Comparison of ENCODE assay signal across 9 cellular contexts in genomic region chr17:77863814-77864161, GRCh38.
DNase-seq lines count a peak whose midpoint lies in the region; ATAC-seq and TF ChIP-seq lines count a peak whose summit lies in the region.
"Had no signal": no experiment of that assay in that cellular context is flagged by ENCODE, and none has a peak within 500 bp of the region (broad histone marks: within the 10 kb centered on the region; RNA-seq: fewer than 3 reads in every experiment).

No MANE protein-coding gene starts in this region.

- intact Hi-C loops in CD4-positive, alpha-beta memory T cell (cut with micrococcal nuclease): no loop called here

- no peaks in the 10 kb centered on the region for H4K20me1 ChIP-seq in neural progenitor cell (ENCODE audit: low read depth)

- no peak for TF ChIP-seq CTCF in neural progenitor cell (IDR thresholded peaks at IDR 0.05)

- peaks cover under 1% of the 10 kb centered on the region for H3K4me1 ChIP-seq in CD4-positive, alpha-beta memory T cell (ENCODE audit: insufficient read depth, low read length)
- peaks cover 5% of the 10 kb centered on the region for H3K4me1 ChIP-seq in neural progenitor cell

- no peaks in the 10 kb centered on the region for H3K9me3 ChIP-seq in CD4-positive, alpha-beta memory T cell (ENCODE audit: control insufficient read depth in 1 of 2, low read length in 2 of 2)
- no peaks in the 10 kb centered on the region for H3K9me3 ChIP-seq in neural progenitor cell (ENCODE audit: low read depth)

- no peak overlapping the region for H2AFZ ChIP-seq in neural progenitor cell (replicated peaks)

- no peak overlapping the region for H3K4me2 ChIP-seq in neural progenitor cell

- CTCF ChIA-PET in CD4-positive, alpha-beta memory T cell (lab: Charles Lee; ENCODE audit: partially characterized antibody): interaction anchor here (1.5 kb wide), 1 partner anchor 28 kb away, joined by 4 read pairs; no protein-coding TSS in a partner anchor

- no peak overlapping the region for H3K9ac ChIP-seq in neural progenitor cell

- peaks cover 0 to 2% (median 0%) of the 10 kb centered on the region in 8 donors for H3K9me3 Mint-ChIP-seq in CD4-positive, alpha-beta memory T cell
- no peaks in the 10 kb centered on the region for H3K9me3 Mint-ChIP-seq in effector memory CD8-positive, alpha-beta T cell
- no peaks in the 10 kb centered on the region for H3K9me3 Mint-ChIP-seq in neural progenitor cell

- no peaks in the 10 kb centered on the region for H3K27me3 Mint-ChIP-seq in CD4-positive, alpha-beta memory T cell
- H3K27me3 Mint-ChIP-seq in effector memory CD8-positive, alpha-beta T cell: no peaks in the 10 kb centered on the region
- peaks cover 17% of the 10 kb centered on the region for H3K27me3 Mint-ChIP-seq in neural progenitor cell (ENCODE audit: insufficient read depth, low read depth)

- H3K4me3 Mint-ChIP-seq in CD4-positive, alpha-beta memory T cell: no peak overlapping the region
- H3K4me3 Mint-ChIP-seq in effector memory CD8-positive, alpha-beta T cell: peak overlapping the region; percentile 38 to 43
- H3K4me3 Mint-ChIP-seq in neural progenitor cell: no peak overlapping the region

- no peaks in the 10 kb centered on the region for H3K36me3 ChIP-seq in CD4-positive, alpha-beta memory T cell (ENCODE audit: insufficient read depth, low read length)
- H3K36me3 ChIP-seq in neural progenitor cell: no peaks in the 10 kb centered on the region

- H3K79me2 ChIP-seq in neural progenitor cell (ENCODE audit: low read depth): no peaks in the 10 kb centered on the region

- peaks cover 4 to 28% (median 11%) of the 10 kb centered on the region in 4 donors for H3K4me1 Mint-ChIP-seq in CD4-positive, alpha-beta memory T cell
- H3K4me1 Mint-ChIP-seq in effector memory CD8-positive, alpha-beta T cell (ENCODE audit: low read depth in 2 of 2): peaks cover 12 to 18% of the 10 kb centered on the region in 2 donors
- H3K4me1 Mint-ChIP-seq in neural progenitor cell: peaks cover 20% of the 10 kb centered on the region

- peak; percentile 46 for ATAC-seq in effector memory CD8-positive, alpha-beta T cell (replicated peaks)
- no peak for ATAC-seq in HG03045 (IDR thresholded peaks at IDR 0.05; ENCODE audit: unreplicated experiment)
- ATAC-seq in stimulated activated naive CD8-positive, alpha-beta T cell treated with anti-CD3 and anti-CD28 coated beads, Interleukin-15, Interleukin-2, amounts not matched to agents 100 U/mL and 50 U/mL, for 24 hours: no peak
- ATAC-seq in HG03439 (IDR thresholded peaks at IDR 0.05; ENCODE audit: unreplicated experiment): no peak

- peak overlapping the region in 4 of 7 donors; percentile 25 to 71 (median 54) for H3K27ac Mint-ChIP-seq in CD4-positive, alpha-beta memory T cell
- H3K27ac Mint-ChIP-seq in effector memory CD8-positive, alpha-beta T cell: peak overlapping the region; percentile 56 to 69
- peak overlapping the region; percentile 67 for H3K27ac Mint-ChIP-seq in neural progenitor cell

- H3K27ac ChIP-seq in CD4-positive, alpha-beta memory T cell (ENCODE audit: low read depth, low read length): no peak overlapping the region
- no peak overlapping the region for H3K27ac ChIP-seq in neural progenitor cell

- POLR2A ChIA-PET in CD4-positive, alpha-beta memory T cell (lab: Charles Lee; ENCODE audit: partially characterized antibody): interaction anchor here (0.6 to 1.4 kb wide), 5 partner anchors 10 to 95 kb away, joined by 3 to 6 read pairs (median 3); partner anchors contain the start of gene TNRC6C

- DNase-seq in CD4-positive, alpha-beta memory T cell: no peak
- DNase-seq in NCI-H2029 (lab: John Stamatoyannopoulos, UW): peak; percentile 42
- DNase-seq in effector memory CD8-positive, alpha-beta T cell: no peak
- DNase-seq in neural progenitor cell (ENCODE audit: low spot score): no peak
- DNase-seq in stimulated activated naive CD8-positive, alpha-beta T cell treated with anti-CD3 and anti-CD28 coated beads, Interleukin-15, Interleukin-2, amounts not matched to agents 100 U/mL and 50 U/mL, for 24 hours: no peak
- DNase-seq in superior temporal gyrus (ENCODE audit: extremely low spot score): no peak
- DNase-seq: mammary epithelial cell had no signal

- no peaks in the 10 kb centered on the region for H3K27me3 ChIP-seq in CD4-positive, alpha-beta memory T cell (ENCODE audit: insufficient read depth, low read length)
- no peaks in the 10 kb centered on the region for H3K27me3 ChIP-seq in neural progenitor cell

- peaks cover 2% of the 10 kb centered on the region for H3F3A ChIP-seq in neural progenitor cell (ENCODE audit: low read depth)

- H3K36me3 Mint-ChIP-seq in CD4-positive, alpha-beta memory T cell: no peaks in the 10 kb centered on the region
- no peaks in the 10 kb centered on the region for H3K36me3 Mint-ChIP-seq in effector memory CD8-positive, alpha-beta T cell (ENCODE audit: insufficient read depth)
- no peaks in the 10 kb centered on the region for H3K36me3 Mint-ChIP-seq in neural progenitor cell

- H3K4me3 ChIP-seq in CD4-positive, alpha-beta memory T cell (ENCODE audit: low read length in 2 of 2): no peak overlapping the region
- no peak overlapping the region for H3K4me3 ChIP-seq in neural progenitor cell

Comparison
In these comparisons a context has a peak if more than half of its experiments do, and no peak if none do; other contexts are left out.
1. H3K4me3 Mint-ChIP-seq: peak in effector memory CD8-positive, alpha-beta T cell (2 of 2); none in CD4-positive, alpha-beta memory T cell (0 of 8) and neural progenitor cell (single experiment).
2. Peak in every context shown above with its lines, with median percentiles within 50 percentile points of each other: H3K27ac Mint-ChIP-seq.